Comparison of ENCODE assay signal across 7 cellular contexts in the genomic region with DNA sequence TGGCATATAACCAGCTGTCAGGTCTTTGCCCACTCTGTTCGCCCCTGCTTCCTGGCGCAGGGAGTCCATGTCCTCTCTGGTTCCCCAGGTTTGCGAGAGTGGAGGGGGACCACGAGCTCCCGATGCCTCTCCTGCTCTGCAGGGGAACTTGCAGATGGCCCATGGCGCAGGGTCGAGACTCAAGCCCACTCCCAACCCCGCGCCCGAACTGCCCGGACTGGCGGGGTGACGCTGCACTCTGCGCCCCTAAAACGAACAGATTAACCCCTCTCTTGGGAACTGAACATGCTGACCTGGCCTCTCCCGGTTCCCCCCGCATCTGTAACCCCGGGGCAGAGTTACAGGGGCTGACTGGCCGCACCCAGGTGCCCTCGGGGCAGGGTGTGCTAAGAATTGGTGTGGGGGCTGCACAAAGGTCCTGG. TPM values are rescaled to one million over a fixed set of nuclear protein-coding genes. Genes with fewer than 3 reads are reported as not detected.
DNase-seq lines count a peak whose midpoint lies in the region; ATAC-seq and TF ChIP-seq lines count a peak whose summit lies in the region.

No MANE protein-coding gene starts in this region.

- no peaks in the 10 kb centered on the region for H3K27me3 ChIP-seq in HCT116 (ENCODE audit: insufficient read depth, low read length)
- no peaks in the 10 kb centered on the region for H3K27me3 ChIP-seq in WERI-Rb-1 (ENCODE audit: insufficient read depth, low read depth, severe bottlenecking)
- H3K27me3 ChIP-seq in iPS DF 6.9 (ENCODE audit: control insufficient read depth, insufficient read depth, low read length), result no peaks in the 10 kb centered on the region

- no TSS peak for BruUV-seq in HCT116 (replicated peaks; lab: Mats Ljungman, UMichigan)

- peaks cover 10% of the 10 kb centered on the region; the same call in 1 of the 2 replicates for H3K79me2 ChIP-seq in HCT116 (ENCODE audit: insufficient read depth, low read length)

- ATAC-seq in HCT116 (no peak), HG03139 (IDR thresholded peaks at IDR 0.05; ENCODE audit: unreplicated experiment) (no peak), GM21447 (IDR thresholded peaks at IDR 0.05; ENCODE audit: unreplicated experiment) (no peak)
- no peak for ATAC-seq in stimulated activated effector memory CD8-positive, alpha-beta T cell treated with anti-CD3 and anti-CD28 coated beads, Interleukin-12 subunit alpha, Interleukin-12 subunit beta, amount 100 ng/mL, for 72 hours

- no peak for TF ChIP-seq POLR2A in HCT116 (IDR thresholded peaks at IDR 0.05; ENCODE audit: borderline replicate concordance, extremely low read depth, insufficient read depth, insufficient read length)

- peak overlapping the region; percentile 93 for H3K27ac Mint-ChIP-seq in stimulated activated effector memory CD8-positive, alpha-beta T cell treated with anti-CD3 and anti-CD28 coated beads, Interleukin-12 subunit alpha, Interleukin-12 subunit beta, amount 100 ng/mL, for 72 hours

- no peaks in the 10 kb centered on the region for H3K9me3 Mint-ChIP-seq in stimulated activated effector memory CD8-positive, alpha-beta T cell treated with anti-CD3 and anti-CD28 coated beads, Interleukin-12 subunit alpha, Interleukin-12 subunit beta, amount 100 ng/mL, for 72 hours

- H3K36me3 ChIP-seq in HCT116 (ENCODE audit: control insufficient read depth in 1 of 2, insufficient read depth in 2 of 2, low read length in 2 of 2) (no peaks in the 10 kb centered on the region), WERI-Rb-1 (no peaks in the 10 kb centered on the region; the same call in 1 of the 2 replicates), iPS DF 6.9 (ENCODE audit: control insufficient read depth, insufficient read depth, low read length) (no peaks in the 10 kb centered on the region)

- peak overlapping the region; percentile 81 to 85 for H3K4me3 ChIP-seq in HCT116 (replicated peaks in 1 of 2; ENCODE audit: low read depth in 1 of 2, low read length in 2 of 2)
- H3K4me3 ChIP-seq in WERI-Rb-1 (ENCODE audit: low read depth, low read length), result peak overlapping the region; percentile 67
- peak overlapping the region; percentile 83 for H3K4me3 ChIP-seq in iPS DF 6.9 (ENCODE audit: low read length)

- no peak for TF ChIP-seq RAD21 in HCT116 (IDR thresholded peaks at IDR 0.05; ENCODE audit: low read depth)

- POLR2A ChIA-PET in HCT116 (lab: Charles Lee), result no interaction called here

- no peak for DNase-seq in HCT116 (ENCODE audit: low read depth, low spot score)
- DNase-seq in WERI-Rb-1, result no peak
- no peak for DNase-seq in iPS DF 6.9 (ENCODE audit: low read depth, low spot score)
- DNase-seq in stimulated activated effector memory CD8-positive, alpha-beta T cell treated with anti-CD3 and anti-CD28 coated beads, Interleukin-12 subunit alpha, Interleukin-12 subunit beta, amount 100 ng/mL, for 72 hours (ENCODE audit: low spot score in 2 of 2), result no peak
- no peak for DNase-seq in GM13976 (ENCODE audit: low spot score)

- CTCF ChIA-PET in HCT116 (lab: Charles Lee), result interaction anchor here (1.0 kb wide), 2 partner anchors 17 to 20 kb away, joined by 4 to 6 read pairs; a partner anchor contains a TSS

- H3K9me3 ChIP-seq in HCT116 (ENCODE audit: control insufficient read depth in 1 of 2, insufficient read depth in 1 of 2, low read depth in 1 of 2, low read length in 2 of 2), result no peaks in the 10 kb centered on the region
- no peaks in the 10 kb centered on the region for H3K9me3 ChIP-seq in WERI-Rb-1 (ENCODE audit: severe bottlenecking)
- no peaks in the 10 kb centered on the region for H3K9me3 ChIP-seq in iPS DF 6.9 (ENCODE audit: control insufficient read depth, insufficient read depth, low read length)

- H3K4me1 ChIP-seq in HCT116 (ENCODE audit: control insufficient read depth in 1 of 2, insufficient read depth in 2 of 2, low read length in 2 of 2) (peaks cover 5 to 25% of the 10 kb centered on the region in 2 experiments; a peak in 3 of 4 replicates), iPS DF 6.9 (ENCODE audit: control insufficient read depth, insufficient read depth, low read length) (no peaks in the 10 kb centered on the region)

- in situ Hi-C loops in GM13976 (cut with MboI; ENCODE audit: low sequenced_read_pairs, unreplicated experiment), result no loop called here

- TF ChIP-seq CTCF in HCT116 (IDR thresholded peaks at IDR 0.05 in 2 of 3, conservative IDR thresholded peaks at IDR 0.05 in 1 of 3; ENCODE audit: borderline replicate concordance in 1 of 3, insufficient read depth in 1 of 3, low read depth in 2 of 3, low read length in 2 of 3), result no peak
- no peak for TF ChIP-seq CTCF in WERI-Rb-1 (IDR thresholded peaks at IDR 0.05; ENCODE audit: low read depth, low read length)
- no peak for TF ChIP-seq CTCF in GM13976 (IDR thresholded peaks at IDR 0.05; ENCODE audit: borderline replicate concordance, control extremely low read depth, extremely low read depth, insufficient read depth, missing control alignments)

- no CpG with 5 or more reads among the region's 20 CpGs for WGBS in iPS DF 6.9 (ENCODE audit: insufficient coverage, insufficient read length)

- H4K20me1 ChIP-seq in HCT116 (ENCODE audit: insufficient read depth), result no peaks in the 10 kb centered on the region

- intact Hi-C loops in HCT116 (cut with micrococcal nuclease), result no loop called here

- peak overlapping the region; percentile 99 for H3K4me2 ChIP-seq in HCT116 (ENCODE audit: low read length)

- H3K9me2 ChIP-seq in HCT116 (ENCODE audit: insufficient read depth), result no peaks in the 10 kb centered on the region

- H3K4me1 Mint-ChIP-seq in stimulated activated effector memory CD8-positive, alpha-beta T cell treated with anti-CD3 and anti-CD28 coated beads, Interleukin-12 subunit alpha, Interleukin-12 subunit beta, amount 100 ng/mL, for 72 hours, result peaks cover 42% of the 10 kb centered on the region

- RAD21 ChIA-PET in HCT116 (lab: Charles Lee; ENCODE audit: low non-redundant PET in 1 of 2, low total read pairs in 2 of 2, uncharacterized antibody in 2 of 2, unreplicated experiment in 2 of 2), result interaction anchor here in 1 of 2 experiments (0.7 kb wide), 1 partner anchor 72 kb away, joined by 5 read pairs; no protein-coding TSS in a partner anchor

- no peak overlapping the region; the same call in 1 of the 2 replicates for H3K27ac ChIP-seq in HCT116 (ENCODE audit: low read depth, low read length)
- no peak overlapping the region for H3K27ac ChIP-seq in WERI-Rb-1
- H3K27ac ChIP-seq in iPS DF 6.9 (ENCODE audit: low read length), result no peak overlapping the region

- peaks cover 13% of the 10 kb centered on the region for H3K36me3 Mint-ChIP-seq in stimulated activated effector memory CD8-positive, alpha-beta T cell treated with anti-CD3 and anti-CD28 coated beads, Interleukin-12 subunit alpha, Interleukin-12 subunit beta, amount 100 ng/mL, for 72 hours

- H3K4me3 Mint-ChIP-seq in stimulated activated effector memory CD8-positive, alpha-beta T cell treated with anti-CD3 and anti-CD28 coated beads, Interleukin-12 subunit alpha, Interleukin-12 subunit beta, amount 100 ng/mL, for 72 hours, result peak overlapping the region; percentile 98

- H3K9ac ChIP-seq in HCT116 (ENCODE audit: low read length), result peak overlapping the region; percentile 61

- H2AFZ ChIP-seq in HCT116 (ENCODE audit: low read depth, low read length, poor library complexity, severe bottlenecking), result no peak overlapping the region

TF ChIP-seq in HCT116, 20 proteins besides CTCF, POLR2A, EP300 and RAD21:
- TF ChIP-seq SP1 (IDR thresholded peaks at IDR 0.05; ENCODE audit: low read depth) (no peak), POLR2AphosphoS5 (IDR thresholded peaks at IDR 0.05; ENCODE audit: low read depth, low read length) (no peak), CBX3 (IDR thresholded peaks at IDR 0.05; ENCODE audit: low read depth) (no peak), EZH2phosphoT487 (IDR thresholded peaks at IDR 0.05; ENCODE audit: borderline replicate concordance) (no peak), SRF (IDR thresholded peaks at IDR 0.05; ENCODE audit: low read depth) (no peak), FOSL1 (IDR thresholded peaks at IDR 0.05; ENCODE audit: low read depth) (no peak), ELF1 (IDR thresholded peaks at IDR 0.05; ENCODE audit: borderline replicate concordance, low read depth) (no peak), ZFX (IDR thresholded peaks at IDR 0.05) (no peak), EGR1 (IDR thresholded peaks at IDR 0.05; ENCODE audit: low read depth) (no peak), CEBPB (IDR thresholded peaks at IDR 0.05; ENCODE audit: low read depth) (no peak), SIN3A (IDR thresholded peaks at IDR 0.05; ENCODE audit: low read depth) (no peak), JUND (IDR thresholded peaks at IDR 0.05) (no peak), ZNF274 (IDR thresholded peaks at IDR 0.05; ENCODE audit: low read depth, low read length) (no peak)
- TF ChIP-seq, protein P1, sequence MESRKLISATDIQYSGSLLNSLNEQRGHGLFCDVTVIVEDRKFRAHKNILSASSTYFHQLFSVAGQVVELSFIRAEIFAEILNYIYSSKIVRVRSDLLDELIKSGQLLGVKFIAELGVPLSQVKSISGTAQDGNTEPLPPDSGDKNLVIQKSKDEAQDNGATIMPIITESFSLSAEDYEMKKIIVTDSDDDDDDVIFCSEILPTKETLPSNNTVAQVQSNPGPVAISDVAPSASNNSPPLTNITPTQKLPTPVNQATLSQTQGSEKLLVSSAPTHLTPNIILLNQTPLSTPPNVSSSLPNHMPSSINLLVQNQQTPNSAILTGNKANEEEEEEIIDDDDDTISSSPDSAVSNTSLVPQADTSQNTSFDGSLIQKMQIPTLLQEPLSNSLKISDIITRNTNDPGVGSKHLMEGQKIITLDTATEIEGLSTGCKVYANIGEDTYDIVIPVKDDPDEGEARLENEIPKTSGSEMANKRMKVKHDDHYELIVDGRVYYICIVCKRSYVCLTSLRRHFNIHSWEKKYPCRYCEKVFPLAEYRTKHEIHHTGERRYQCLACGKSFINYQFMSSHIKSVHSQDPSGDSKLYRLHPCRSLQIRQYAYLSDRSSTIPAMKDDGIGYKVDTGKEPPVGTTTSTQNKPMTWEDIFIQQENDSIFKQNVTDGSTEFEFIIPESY (IDR thresholded peaks at IDR 0.05; ENCODE audit: extremely low read depth, insufficient replicate concordance, low read length), result no peak
- TF ChIP-seq, protein P2, sequence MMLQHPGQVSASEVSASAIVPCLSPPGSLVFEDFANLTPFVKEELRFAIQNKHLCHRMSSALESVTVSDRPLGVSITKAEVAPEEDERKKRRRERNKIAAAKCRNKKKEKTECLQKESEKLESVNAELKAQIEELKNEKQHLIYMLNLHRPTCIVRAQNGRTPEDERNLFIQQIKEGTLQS (IDR thresholded peaks at IDR 0.05), result no peak
- TF ChIP-seq, protein P3, sequence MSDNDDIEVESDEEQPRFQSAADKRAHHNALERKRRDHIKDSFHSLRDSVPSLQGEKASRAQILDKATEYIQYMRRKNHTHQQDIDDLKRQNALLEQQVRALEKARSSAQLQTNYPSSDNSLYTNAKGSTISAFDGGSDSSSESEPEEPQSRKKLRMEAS (IDR thresholded peaks at IDR 0.05), result no peak

RNA-seq across cellular contexts. Expression of a gene that starts 0.7 kb away (rescaled TPM):
- total RNA-seq in HCT116 (2021; ENCODE audit: unreplicated experiment), result 7.5 TPM
- 7.7 and 8.0 TPM in 2 replicates for polyA plus RNA-seq in HCT116 (2012)

RNA-seq across cellular contexts. Expression of a gene that starts 8.6 kb away (rescaled TPM):
- total RNA-seq in HCT116 (2021; ENCODE audit: unreplicated experiment), result 42.5 TPM
- 28.7 and 30.5 TPM in 2 replicates for polyA plus RNA-seq in HCT116 (2012)

RNA-seq across cellular contexts. Expression of a gene that starts 19.8 kb away (rescaled TPM):
- 28.5 TPM for total RNA-seq in HCT116 (2021; ENCODE audit: unreplicated experiment)
- polyA plus RNA-seq in HCT116 (2012), result 8.3 and 9.1 TPM in 2 replicates
